Comparison of ENCODE assay signal across 16 cellular contexts in the genomic region with DNA sequence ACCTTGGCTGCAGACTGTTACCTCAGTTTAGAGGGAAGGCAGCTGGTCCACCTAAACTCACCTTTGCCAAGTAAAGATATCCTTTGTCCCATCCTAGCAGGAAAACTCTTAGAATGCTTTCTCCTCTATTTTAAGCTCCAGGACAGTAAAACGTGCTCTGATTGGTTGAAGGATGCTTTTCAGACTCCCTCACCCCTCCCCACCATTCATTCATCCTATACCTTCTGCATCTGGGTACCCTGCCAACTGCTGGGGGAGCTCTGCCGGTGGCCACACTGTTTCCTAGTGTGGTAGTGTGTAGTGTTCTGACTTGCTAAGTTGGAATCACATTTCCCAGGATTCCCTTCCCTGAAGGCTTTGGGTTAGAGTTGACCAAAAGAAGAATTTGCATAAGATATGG. TPM values are rescaled to one million over a fixed set of nuclear protein-coding genes. Genes with fewer than 3 reads are reported as not detected.
DNase-seq lines count a peak whose midpoint lies in the region; ATAC-seq and TF ChIP-seq lines count a peak whose summit lies in the region.
"Had no signal": no experiment of that assay in that cellular context is flagged by ENCODE, and none has a peak within 500 bp of the region (broad histone marks: within the 10 kb centered on the region; RNA-seq: fewer than 3 reads in every experiment).

No MANE protein-coding gene starts in this region.

- H2AFZ ChIP-seq in neuronal stem cell (ENCODE audit: low read length): peak overlapping the region; percentile 43

- no peak overlapping the region for H2BK12ac ChIP-seq in neuronal stem cell (ENCODE audit: low read length)

- no peaks in the 10 kb centered on the region for H3K9me3 Mint-ChIP-seq in brain
- H3K9me3 Mint-ChIP-seq in endothelial cell (ENCODE audit: unreplicated experiment): no peaks in the 10 kb centered on the region

- no peak overlapping the region for H4K8ac ChIP-seq in neuronal stem cell (ENCODE audit: low read depth, low read length)

- no peak overlapping the region for H2BK120ac ChIP-seq in neuronal stem cell (ENCODE audit: low read depth, low read length)

- no peak overlapping the region for H3K9ac ChIP-seq in neuronal stem cell (ENCODE audit: low read depth, low read length, poor library complexity)

- peaks cover 3% of the 10 kb centered on the region for H3K27me3 Mint-ChIP-seq in brain
- H3K27me3 Mint-ChIP-seq in endothelial cell (ENCODE audit: unreplicated experiment): peaks cover 3% of the 10 kb centered on the region

- H3K79me1 ChIP-seq in neuronal stem cell (ENCODE audit: low read depth, low read length): peaks cover 2% of the 10 kb centered on the region

- no peak overlapping the region for H2BK15ac ChIP-seq in neuronal stem cell (ENCODE audit: low read length)

- no peak overlapping the region for H3K4ac ChIP-seq in neuronal stem cell (ENCODE audit: low read length)

- peak overlapping the region in 3 of 5 experiments; percentile 24 to 96 (median 96) for H3K27ac Mint-ChIP-seq in brain
- no peak overlapping the region for H3K27ac Mint-ChIP-seq in endothelial cell (ENCODE audit: unreplicated experiment)
- H3K27ac Mint-ChIP-seq: CD4-positive, alpha-beta memory T cell had no signal

- H3K4me3 ChIP-seq in H7 (ENCODE audit: insufficient read depth, low read depth, low read length) (no peak overlapping the region), neuronal stem cell (ENCODE audit: low read length in 2 of 2) (no peak overlapping the region)
- H3K4me3 ChIP-seq: A549, HAP-1 had no signal

- no peak for ATAC-seq in GM19035 (IDR thresholded peaks at IDR 0.05; ENCODE audit: unreplicated experiment)
- ATAC-seq: A549 had no signal

- H3K4me2 ChIP-seq in neuronal stem cell (ENCODE audit: insufficient read depth, low read length, poor library complexity, severe bottlenecking): no peak overlapping the region
- H3K4me2 ChIP-seq: A549 had no signal

- TF ChIP-seq CTCF in brain (conservative IDR thresholded peaks at IDR 0.05) (no peak), endothelial cell (IDR thresholded peaks at IDR 0.05; ENCODE audit: unreplicated experiment) (no peak)

- H3K27me3 ChIP-seq in H7 (ENCODE audit: control insufficient read depth, insufficient read depth, low read length) (no peaks in the 10 kb centered on the region), layer of hippocampus (ENCODE audit: control insufficient read depth, insufficient read depth, low read length) (no peaks in the 10 kb centered on the region), neuronal stem cell (ENCODE audit: control insufficient read depth in 3 of 3, insufficient read depth in 3 of 3, low read depth in 1 of 3, low read length in 3 of 3) (no peaks in the 10 kb centered on the region)
- H3K27me3 ChIP-seq: BE2C had no signal

- no peak overlapping the region for H4K91ac ChIP-seq in neuronal stem cell (ENCODE audit: low read depth, low read length, poor library complexity)

- peaks cover 38% of the 10 kb centered on the region for H3K4me1 Mint-ChIP-seq in brain
- H3K4me1 Mint-ChIP-seq in endothelial cell (ENCODE audit: unreplicated experiment): no peaks in the 10 kb centered on the region
- H3K4me1 Mint-ChIP-seq: CD4-positive, alpha-beta memory T cell had no signal

- H3K4me1 ChIP-seq in neuronal stem cell (ENCODE audit: control insufficient read depth in 2 of 2, insufficient read depth in 1 of 2, low read depth in 1 of 2, low read length in 2 of 2): peaks cover 0 to 3% of the 10 kb centered on the region in 2 donors
- H3K4me1 ChIP-seq: A549, BE2C had no signal

- no peak overlapping the region for H3K23ac ChIP-seq in neuronal stem cell (ENCODE audit: low read depth, low read length, poor library complexity)

- H3K36me3 ChIP-seq in H7 (replicated peaks; ENCODE audit: control insufficient read depth, insufficient read depth, low read length) (no peaks in the 10 kb centered on the region), neuronal stem cell (replicated peaks in 1 of 2; ENCODE audit: control insufficient read depth in 2 of 2, insufficient read depth in 2 of 2, low read length in 2 of 2) (no peaks in the 10 kb centered on the region)
- H3K36me3 ChIP-seq: BE2C, HAP-1 had no signal

- WGBS in neuronal stem cell (ENCODE audit: extremely low coverage in 2 of 2, insufficient read length in 2 of 2, insufficient replicate concordance in 1 of 2), 2 donors: no CpG with 5 or more reads among the region's 2 CpGs

- no peak overlapping the region for H2AK5ac ChIP-seq in neuronal stem cell (ENCODE audit: low read depth, low read length)

- H3K4me3 Mint-ChIP-seq in brain (peak overlapping the region in 1 of 5 experiments; percentile 83), endothelial cell (ENCODE audit: unreplicated experiment) (no peak overlapping the region)
- H3K4me3 Mint-ChIP-seq: CD4-positive, alpha-beta memory T cell had no signal

- no peak overlapping the region for H3K14ac ChIP-seq in neuronal stem cell (ENCODE audit: low read length)

- no peaks in the 10 kb centered on the region for H3K36me3 Mint-ChIP-seq in brain
- H3K36me3 Mint-ChIP-seq in endothelial cell (ENCODE audit: low read depth, unreplicated experiment): no peaks in the 10 kb centered on the region
- H3K36me3 Mint-ChIP-seq: CD4-positive, alpha-beta memory T cell had no signal

- no peaks in the 10 kb centered on the region for H3K9me3 ChIP-seq in neuronal stem cell (replicated peaks in 1 of 2; ENCODE audit: control insufficient read depth in 2 of 2, insufficient read depth in 1 of 2, low read depth in 1 of 2, low read length in 2 of 2)
- H3K9me3 ChIP-seq: A549, BE2C, HAP-1 had no signal

- no peak overlapping the region for H3K18ac ChIP-seq in neuronal stem cell (ENCODE audit: low read length)

- H3K27ac ChIP-seq in layer of hippocampus (ENCODE audit: low read depth, low read length): peak overlapping the region; percentile 60
- H3K27ac ChIP-seq in neuronal stem cell (replicated peaks; ENCODE audit: low read length): no peak overlapping the region
- H3K27ac ChIP-seq: A549, C4-2B had no signal

- H2BK5ac ChIP-seq in neuronal stem cell (ENCODE audit: low read length): no peak overlapping the region

- DNase-seq in H7 (peak; percentile 49), neuronal stem cell (ENCODE audit: low spot score) (no peak), SK-N-DZ (ENCODE audit: low spot score) (no peak), endothelial cell (ENCODE audit: low spot score) (no peak)
- DNase-seq: BE2C; CD4-positive, alpha-beta memory T cell; DMS153; DMS79 treated with DMSO at 0.1 percent for 48 hours; EL had no signal

RNA-seq across cellular contexts. Expression of a gene that starts 20.3 kb away (rescaled TPM):
- 36.7 and 54.7 TPM in 2 replicates for total RNA-seq in H7 (2014; rRNA removed; shearing (Covaris generic))
- 17.4 TPM for polyA plus RNA-seq in brain (ENCODE audit: insufficient read depth, low read depth, low replicate concordance)
- 6.1 TPM for polyA plus RNA-seq in neuronal stem cell (2013, experiment 1 of 2)
- 6.1 TPM for polyA plus RNA-seq in neuronal stem cell (2013, experiment 2 of 2)
- 39.7 and 40.3 TPM in 2 replicates for polyA plus RNA-seq in SK-N-DZ (2014; cell fraction: cytosol; rRNA removed)
- 20.2 TPM in 2 replicates for polyA plus RNA-seq in SK-N-DZ (2014; cell fraction: nucleus; rRNA removed)
- total RNA-seq in endothelial cell (ENCODE audit: unreplicated experiment): 12.9 TPM

RNA-seq across cellular contexts. Expression of a gene that starts 26.3 kb away (rescaled TPM):
- 17.4 and 22.9 TPM in 2 replicates for total RNA-seq in H7 (2014; rRNA removed; shearing (Covaris generic))
- 15.6 TPM for polyA plus RNA-seq in brain (ENCODE audit: insufficient read depth, low read depth, low replicate concordance)
- 3.9 TPM for polyA plus RNA-seq in neuronal stem cell (2013, experiment 1 of 2)
- polyA plus RNA-seq in neuronal stem cell (2013, experiment 2 of 2): 4.1 TPM
- 17.7 and 18.6 TPM in 2 replicates for polyA plus RNA-seq in SK-N-DZ (2014; cell fraction: cytosol; rRNA removed)
- 7.2 and 11.9 TPM in 2 replicates for polyA plus RNA-seq in SK-N-DZ (2014; cell fraction: nucleus; rRNA removed)
- total RNA-seq in endothelial cell (ENCODE audit: unreplicated experiment): 26.1 TPM
- total RNA-seq: CD4-positive, alpha-beta memory T cell; HT1080 had no signal
- polyA plus RNA-seq: CD4-positive, alpha-beta memory T cell had no signal
